In genomic region chr13:73722120-73722519, GRCh38 we compare ENCODE assay signal across 8 cellular contexts.
DNase-seq lines count a peak whose midpoint lies in the region; ATAC-seq and TF ChIP-seq lines count a peak whose summit lies in the region.

No MANE protein-coding gene starts in this region.

- peaks cover 0 to 5% of the 10 kb centered on the region in 2 donors for H3K4me1 ChIP-seq in gastrocnemius medialis

- TF ChIP-seq CTCF in brain microvascular endothelial cell (IDR thresholded peaks at IDR 0.05; ENCODE audit: low read depth, low read length, missing control alignments) (peak; percentile 51), osteocyte (IDR thresholded peaks at IDR 0.05) (peak; percentile 49), gastrocnemius medialis (IDR thresholded peaks at IDR 0.05 in 4 of 5, conservative IDR thresholded peaks at IDR 0.05 in 1 of 5) (no peak)

- TF ChIP-seq POLR2A in gastrocnemius medialis (IDR thresholded peaks at IDR 0.05): no peak

- intact Hi-C loops in gastrocnemius medialis (cut with DNase I; ENCODE audit: low total_unique reads): no loop called here

- no peak overlapping the region for H3K27ac Mint-ChIP-seq in osteocyte (ENCODE audit: unreplicated experiment)

- no peaks in the 10 kb centered on the region for H3K9me3 ChIP-seq in gastrocnemius medialis

- no peak overlapping the region for H3K4me3 ChIP-seq in brain microvascular endothelial cell (ENCODE audit: low read depth, low read length)
- no peak overlapping the region for H3K4me3 ChIP-seq in gastrocnemius medialis

- no peak overlapping the region for H3K27ac ChIP-seq in brain microvascular endothelial cell
- H3K27ac ChIP-seq in gastrocnemius medialis: no peak overlapping the region

- in situ Hi-C loops in brain microvascular endothelial cell (cut with HindIII; ENCODE audit: low pct_ligation_motif_present, low sequenced_read_pairs) (loop anchor here (25.0 kb wide), 1 partner anchor 885 kb away; no protein-coding TSS in a partner anchor), gastrocnemius medialis (cut with MboI; ENCODE audit: low sequenced_read_pairs in 4 of 4) (loop anchor here (25.0 kb wide), 2 partner anchors 660 to 910 kb away; partner anchors contain the start of gene KLF5 (in 2 of the 4))

- no peaks in the 10 kb centered on the region for H3K36me3 Mint-ChIP-seq in osteocyte (ENCODE audit: unreplicated experiment)

- H3K27me3 ChIP-seq in brain microvascular endothelial cell (replicated peaks) (no peaks in the 10 kb centered on the region), gastrocnemius medialis (no peaks in the 10 kb centered on the region)

- H3K4me1 Mint-ChIP-seq in osteocyte (ENCODE audit: unreplicated experiment): peaks cover 13% of the 10 kb centered on the region

- no peak overlapping the region for H3K4me3 Mint-ChIP-seq in osteocyte (ENCODE audit: unreplicated experiment)

- peak; percentile 15 for DNase-seq in DMS53 (lab: John Stamatoyannopoulos, UW)
- no peak for DNase-seq in DMS53 treated with DMSO at 0.1 percent for 48 hours (lab: John Stamatoyannopoulos, UW; ENCODE audit: unreplicated experiment)
- peak; percentile 44 for DNase-seq in HPDE6-E6E7 (ENCODE audit: extremely low spot score)
- peak; percentile 75 for DNase-seq in brain microvascular endothelial cell
- no peak for DNase-seq in osteocyte (ENCODE audit: extremely low spot score, unreplicated experiment)
- DNase-seq in NCI-H345 (lab: John Stamatoyannopoulos, UW): no peak
- no peak for DNase-seq in gastrocnemius medialis

- no peaks in the 10 kb centered on the region for H3K27me3 Mint-ChIP-seq in osteocyte (ENCODE audit: unreplicated experiment)

- no peaks in the 10 kb centered on the region for H3K36me3 ChIP-seq in brain microvascular endothelial cell (replicated peaks)
- H3K36me3 ChIP-seq in gastrocnemius medialis: no peaks in the 10 kb centered on the region

- peaks cover 4% of the 10 kb centered on the region for H3K9me3 Mint-ChIP-seq in osteocyte (ENCODE audit: unreplicated experiment)

- ATAC-seq in GM21367 (IDR thresholded peaks at IDR 0.05; ENCODE audit: unreplicated experiment) (peak; percentile 94), gastrocnemius medialis (no peak)

Comparison
In these comparisons a context has a peak if more than half of its experiments do, and no peak if none do; other contexts are left out.
1. DNase-seq: peak in DMS53 (single experiment), HPDE6-E6E7 (single experiment) and brain microvascular endothelial cell (single experiment); none in DMS53 treated with DMSO at 0.1 percent for 48 hours (single experiment), osteocyte (single experiment), NCI-H345 (single experiment) and gastrocnemius medialis (0 of 2).
2. CTCF ChIP-seq: peak in brain microvascular endothelial cell (single experiment) and osteocyte (single experiment); none in gastrocnemius medialis (0 of 5).